9 cellular contexts compared by ENCODE assay signal in the genomic region with DNA sequence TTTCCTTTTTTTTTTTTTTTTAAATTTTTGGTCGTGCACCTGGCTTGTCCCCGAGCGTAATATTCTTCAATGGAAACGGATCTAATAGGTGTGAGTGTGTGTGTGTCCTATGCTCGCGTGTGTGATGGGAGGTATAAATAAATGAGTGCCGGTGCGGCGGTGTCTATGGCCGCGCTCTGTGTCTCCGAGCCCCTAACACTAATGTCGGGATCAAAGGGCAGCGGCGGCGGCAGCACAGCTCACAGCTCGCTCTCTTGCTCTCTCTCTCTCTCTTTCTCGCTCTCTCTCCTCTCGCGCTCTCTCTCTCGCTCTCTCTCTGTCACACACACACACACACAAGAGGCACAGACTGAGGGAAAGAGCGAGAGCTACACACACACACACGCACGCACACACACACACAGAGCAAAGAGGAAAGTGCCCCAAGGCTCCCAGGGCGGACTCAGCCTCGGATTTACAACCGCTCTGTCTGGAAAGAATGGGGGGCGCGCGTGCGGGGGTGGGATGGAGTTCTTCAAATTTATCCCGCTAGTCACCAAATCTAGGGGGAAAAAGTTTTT. TPM values are rescaled to one million over a fixed set of nuclear protein-coding genes. Genes with fewer than 3 reads are reported as not detected.
DNase-seq lines count a peak whose midpoint lies in the region; ATAC-seq, FAIRE-seq and TF ChIP-seq lines count a peak whose summit lies in the region.
"Had no signal": no experiment of that assay in that cellular context is flagged by ENCODE, and none has a peak within 500 bp of the region (broad histone marks: within the 10 kb centered on the region; RNA-seq: fewer than 3 reads in every experiment).

A gene with protein sequence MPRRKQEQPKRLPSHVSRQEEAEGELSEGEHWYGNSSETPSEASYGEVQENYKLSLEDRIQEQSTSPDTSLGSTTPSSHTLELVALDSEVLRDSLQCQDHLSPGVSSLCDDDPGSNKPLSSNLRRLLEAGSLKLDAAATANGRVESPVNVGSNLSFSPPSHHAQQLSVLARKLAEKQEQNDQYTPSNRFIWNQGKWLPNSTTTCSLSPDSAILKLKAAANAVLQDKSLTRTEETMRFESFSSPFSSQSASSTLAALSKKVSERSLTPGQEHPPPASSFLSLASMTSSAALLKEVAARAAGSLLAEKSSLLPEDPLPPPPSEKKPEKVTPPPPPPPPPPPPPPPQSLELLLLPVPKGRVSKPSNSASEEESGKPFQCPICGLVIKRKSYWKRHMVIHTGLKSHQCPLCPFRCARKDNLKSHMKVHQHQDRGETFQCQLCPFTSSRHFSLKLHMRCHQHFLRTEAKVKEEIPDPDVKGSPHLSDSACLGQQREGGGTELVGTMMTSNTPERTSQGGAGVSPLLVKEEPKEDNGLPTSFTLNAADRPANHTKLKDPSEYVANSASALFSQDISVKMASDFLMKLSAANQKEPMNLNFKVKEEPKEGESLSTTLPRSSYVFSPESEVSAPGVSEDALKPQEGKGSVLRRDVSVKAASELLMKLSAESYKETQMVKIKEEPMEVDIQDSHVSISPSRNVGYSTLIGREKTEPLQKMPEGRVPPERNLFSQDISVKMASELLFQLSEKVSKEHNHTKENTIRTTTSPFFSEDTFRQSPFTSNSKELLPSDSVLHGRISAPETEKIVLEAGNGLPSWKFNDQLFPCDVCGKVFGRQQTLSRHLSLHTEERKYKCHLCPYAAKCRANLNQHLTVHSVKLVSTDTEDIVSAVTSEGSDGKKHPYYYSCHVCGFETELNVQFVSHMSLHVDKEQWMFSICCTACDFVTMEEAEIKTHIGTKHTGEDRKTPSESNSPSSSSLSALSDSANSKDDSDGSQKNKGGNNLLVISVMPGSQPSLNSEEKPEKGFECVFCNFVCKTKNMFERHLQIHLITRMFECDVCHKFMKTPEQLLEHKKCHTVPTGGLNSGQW (minus strand): TSS at position 206 of the 560 bp plus-strand sequence. CDS start 416 bp downstream, outside the sequence.

- peaks cover 6 to 32% (median 24%) of the 10 kb centered on the region in 4 donors for H3K4me1 Mint-ChIP-seq in CD4-positive, CD25-positive, alpha-beta regulatory T cell
- H3K4me1 Mint-ChIP-seq in activated naive CD8-positive, alpha-beta T cell treated with anti-CD3 and anti-CD28 coated beads for 36 hours, result peaks cover 37% of the 10 kb centered on the region

- peak; percentile 30 to 47 for ATAC-seq in CD4-positive, CD25-positive, alpha-beta regulatory T cell (ENCODE audit: low read depth in 2 of 2)
- ATAC-seq in GM19395 (IDR thresholded peaks at IDR 0.05; ENCODE audit: unreplicated experiment) (peak; percentile 41), Right ventricle myocardium superior (ENCODE audit: poor library complexity) (peak; percentile 58), pancreas (peak; percentile 38 to 66 (median 58))

- peak within 1 kb of the TSS; percentile 90 to 97 (median 94) for H3K4me3 Mint-ChIP-seq in CD4-positive, CD25-positive, alpha-beta regulatory T cell
- peak within 1 kb of the TSS; percentile 92 for H3K4me3 Mint-ChIP-seq in activated naive CD8-positive, alpha-beta T cell treated with anti-CD3 and anti-CD28 coated beads for 36 hours

- H3K27me3 ChIP-seq in CD4-positive, CD25-positive, alpha-beta regulatory T cell (ENCODE audit: control insufficient read depth, insufficient read depth, low read length), result peaks cover 5% of the 10 kb centered on the region
- H3K27me3 ChIP-seq in pancreas (no peaks in the 10 kb centered on the region), transverse colon (no peaks in the 10 kb centered on the region)

- no peaks in the 10 kb centered on the region for H3K9me3 ChIP-seq in CD4-positive, CD25-positive, alpha-beta regulatory T cell (ENCODE audit: control insufficient read depth in 2 of 2, low read length in 2 of 2)
- H3K9me3 ChIP-seq in pancreas, result no peaks in the 10 kb centered on the region
- H3K9me3 ChIP-seq in transverse colon, result no peaks in the 10 kb centered on the region

- 0 to 1% methylated on average over 30 to 32 of the region's 32 CpGs for WGBS in pancreas, 2 donors
- WGBS in transverse colon (ENCODE audit: low coverage in 1 of 2), 2 donors, result 1 to 20% methylated on average over 1 to 32 of the region's 32 CpGs

- no peak for TF ChIP-seq EP300 in transverse colon (IDR thresholded peaks at IDR 0.05; ENCODE audit: low read depth)

- H3K27ac ChIP-seq in CD4-positive, CD25-positive, alpha-beta regulatory T cell (ENCODE audit: insufficient read depth, low read length, poor library complexity, severe bottlenecking), result peak within 1 kb of the TSS; percentile 66
- H3K27ac ChIP-seq in pancreas (peak within 1 kb of the TSS; percentile 48 to 95 (median 86)), transverse colon (peak within 1 kb of the TSS; percentile 89 to 97 (median 96))

- peak; percentile 43 to 77 (median 66) for DNase-seq in CD4-positive, CD25-positive, alpha-beta regulatory T cell
- peak; percentile 62 for DNase-seq in HuH-7 (ENCODE audit: low spot score)
- DNase-seq in SK-N-DZ (ENCODE audit: low spot score), result peak; percentile 61
- peak; percentile 64 for DNase-seq in activated naive CD8-positive, alpha-beta T cell treated with anti-CD3 and anti-CD28 coated beads for 36 hours
- DNase-seq in Right ventricle myocardium superior, result peak; percentile 76
- peak; percentile 56 to 78 (median 71) for DNase-seq in pancreas
- DNase-seq in transverse colon, result peak; percentile 78

- H3K4me1 ChIP-seq in CD4-positive, CD25-positive, alpha-beta regulatory T cell (ENCODE audit: control insufficient read depth, insufficient read depth, low read length, poor library complexity, severe bottlenecking), result peaks cover 25% of the 10 kb centered on the region
- H3K4me1 ChIP-seq in pancreas (peaks cover 0 to 8% (median 7%) of the 10 kb centered on the region in 3 donors), transverse colon (peaks cover 12 to 30% (median 16%) of the 10 kb centered on the region in 4 donors)

- peaks cover 54% of the 10 kb centered on the region for H3K27me3 Mint-ChIP-seq in CD4-positive, CD25-positive, alpha-beta regulatory T cell
- H3K27me3 Mint-ChIP-seq in activated naive CD8-positive, alpha-beta T cell treated with anti-CD3 and anti-CD28 coated beads for 36 hours, result no peaks in the 10 kb centered on the region

- H3K27ac Mint-ChIP-seq in CD4-positive, CD25-positive, alpha-beta regulatory T cell, result peak within 1 kb of the TSS; percentile 84 to 96 (median 91)
- peak within 1 kb of the TSS; percentile 92 for H3K27ac Mint-ChIP-seq in activated naive CD8-positive, alpha-beta T cell treated with anti-CD3 and anti-CD28 coated beads for 36 hours

- no peaks in the 10 kb centered on the region for H3K36me3 Mint-ChIP-seq in CD4-positive, CD25-positive, alpha-beta regulatory T cell
- H3K36me3 Mint-ChIP-seq in activated naive CD8-positive, alpha-beta T cell treated with anti-CD3 and anti-CD28 coated beads for 36 hours, result peaks cover 18% of the 10 kb centered on the region

- in situ Hi-C loops in transverse colon (cut with MboI; ENCODE audit: low pct_ligation_motif_present in 1 of 4, low pct_unique_long_range_greater_than_20kb in 1 of 4, low sequenced_read_pairs in 3 of 4), result no loop called here

- no peaks in the 10 kb centered on the region for H3K36me3 ChIP-seq in CD4-positive, CD25-positive, alpha-beta regulatory T cell (ENCODE audit: control insufficient read depth, insufficient read depth, low read length)
- H3K36me3 ChIP-seq in pancreas, result no peaks in the 10 kb centered on the region
- H3K36me3 ChIP-seq in transverse colon, result no peaks in the 10 kb centered on the region

- intact Hi-C loops in Right ventricle myocardium superior (cut with DNase I) (loop anchor here (10.0 kb wide), 1 partner anchor 236 kb away; a partner anchor contains a TSS), pancreas (cut with DNase I) (no loop called here), transverse colon (cut with DNase I; ENCODE audit: low total_unique reads) (loop anchor here (10.0 kb wide), 1 partner anchor 204 kb away; no protein-coding TSS in a partner anchor)

- H3K4me3 ChIP-seq in CD4-positive, CD25-positive, alpha-beta regulatory T cell (ENCODE audit: low read depth, low read length), result peak within 1 kb of the TSS; percentile 81
- H3K4me3 ChIP-seq in pancreas (peak within 1 kb of the TSS; percentile 42 to 77 (median 73)), transverse colon (peak within 1 kb of the TSS; percentile 67 to 80 (median 75))

- peak; percentile 71 for TF ChIP-seq POLR2A in transverse colon (IDR thresholded peaks at IDR 0.05)

- TF ChIP-seq CTCF in pancreas (IDR thresholded peaks at IDR 0.05), result no peak
- TF ChIP-seq CTCF in transverse colon (IDR thresholded peaks at IDR 0.05), result peak in 1 of 5 experiments; percentile 21

- no peak for FAIRE-seq in pancreas (lab: Jason Lieb, UNC)
- FAIRE-seq: endometrium had no signal

- peaks cover 0 to 1% (median 0%) of the 10 kb centered on the region in 7 donors for H3K9me3 Mint-ChIP-seq in CD4-positive, CD25-positive, alpha-beta regulatory T cell
- H3K9me3 Mint-ChIP-seq in activated naive CD8-positive, alpha-beta T cell treated with anti-CD3 and anti-CD28 coated beads for 36 hours, result no peaks in the 10 kb centered on the region

RNA-seq across cellular contexts. Expression of the gene that starts here (rescaled TPM):
- 6.0 TPM for total RNA-seq in CD4-positive, CD25-positive, alpha-beta regulatory T cell
- polyA plus RNA-seq in CD4-positive, CD25-positive, alpha-beta regulatory T cell, result 1 to 10 TPM in 3 of 4 donors, under 1 TPM in 1; 0.92 to 1.5 (median 1.1) TPM
- 2.4 and 2.6 TPM in 2 replicates for polyA plus RNA-seq in SK-N-DZ (2014; cell fraction: cytosol; rRNA removed)
- polyA plus RNA-seq in SK-N-DZ (2014; cell fraction: nucleus; rRNA removed), result 6.4 and 15.0 TPM in 2 replicates
- 10 to 100 TPM; 22.8 to 23.0 TPM for total RNA-seq in activated naive CD8-positive, alpha-beta T cell treated with anti-CD3 and anti-CD28 coated beads for 36 hours
- total RNA-seq in Right ventricle myocardium superior, result 13.0 TPM
- 10 to 100 TPM in 1 of 6 donors, 1 to 10 TPM in 5; 4.0 to 13.8 (median 5.3) TPM for total RNA-seq in pancreas
- 1 to 10 TPM; 3.8 to 4.1 TPM for polyA plus RNA-seq in pancreas
- total RNA-seq in transverse colon, result 10 to 100 TPM; 22.5 to 61.3 (median 29.2) TPM

Comparison
In these comparisons a context has a peak if more than half of its experiments do, and no peak if none do; other contexts are left out.
1. Peak in every context shown above with its lines: DNase-seq, ATAC-seq, H3K4me3 ChIP-seq and H3K27ac ChIP-seq.
2. intact Hi-C loops: an anchor here in Right ventricle myocardium superior (10.0 kb wide) and transverse colon (10.0 kb wide); none called in pancreas.